15 cellular contexts compared by ENCODE assay signal in genomic region chr10:112835933-112836564, GRCh38.
DNase-seq lines count a peak whose midpoint lies in the region; ATAC-seq, FAIRE-seq and TF ChIP-seq lines count a peak whose summit lies in the region.
"Had no signal": no experiment of that assay in that cellular context is flagged by ENCODE, and none has a peak within 500 bp of the region (broad histone marks: within the 10 kb centered on the region; RNA-seq: fewer than 3 reads in every experiment).

No MANE protein-coding gene starts in this region.

- peaks cover 19% of the 10 kb centered on the region for H3K4me1 ChIP-seq in left ventricle myocardium inferior
- no peaks in the 10 kb centered on the region for H3K4me1 ChIP-seq in pancreas

- TF ChIP-seq CTCF in left ventricle myocardium inferior (IDR thresholded peaks at IDR 0.05; ENCODE audit: borderline replicate concordance) (no peak), pancreas (IDR thresholded peaks at IDR 0.05) (no peak)

- H3K9me3 ChIP-seq in left ventricle myocardium inferior (replicated peaks) (peaks cover 10% of the 10 kb centered on the region), pancreas (no peaks in the 10 kb centered on the region)

- DNase-seq in Ammon's horn (ENCODE audit: low spot score) (peak; percentile 17), left ventricle myocardium inferior (peak; percentile 38), pancreas (peak in 2 of 6 donors; percentile 22 to 45), cerebellar nuclear complex (lab: John Stamatoyannopoulos, UW) (no peak), superior temporal gyrus (ENCODE audit: extremely low spot score) (no peak), GDM1 (lab: John Stamatoyannopoulos, UW) (no peak)
- DNase-seq: activated CD4-positive, alpha-beta T cell treated with anti-CD3 and anti-CD28 coated beads for 1 hour; activated T-cell treated with anti-CD3 and anti-CD28 coated beads for 4 hours; NCI-H2029; NCI-H524 treated with DMSO at 0.1 percent for 48 hours; stimulated activated naive CD4-positive, alpha-beta T cell treated with Interleukin-2 at 50 U/mL for 16 hours had no signal

- H3K27ac ChIP-seq in left ventricle myocardium inferior (replicated peaks), result no peak overlapping the region
- H3K27ac ChIP-seq in pancreas, result no peak overlapping the region
- H3K27ac ChIP-seq: HL-60 had no signal

- no peaks in the 10 kb centered on the region for H3K27me3 ChIP-seq in left ventricle myocardium inferior (ENCODE audit: low read depth)
- H3K27me3 ChIP-seq in pancreas, result no peaks in the 10 kb centered on the region

- H3K4me3 ChIP-seq in left ventricle myocardium inferior (no peak overlapping the region), pancreas (no peak overlapping the region)

- FAIRE-seq in pancreas (lab: Jason Lieb, UNC), result no peak

- H3K36me3 ChIP-seq in left ventricle myocardium inferior (no peaks in the 10 kb centered on the region), pancreas (no peaks in the 10 kb centered on the region)

- WGBS in pancreas, 2 donors, result 51 to 55% methylated on average over 11 of the region's 11 CpGs

- intact Hi-C loops in left ventricle myocardium inferior (cut with micrococcal nuclease), result no loop called here
- intact Hi-C loops in pancreas (cut with DNase I), result no loop called here

- ATAC-seq in pancreas (peak in 3 of 4 donors; percentile 63 to 71 (median 63)), GM19452 (IDR thresholded peaks at IDR 0.05; ENCODE audit: unreplicated experiment) (no peak)
- ATAC-seq: natural killer cell treated with Interleukin-12 subunit alpha and Interleukin-12 subunit beta and Interleukin-15 and Interleukin-18, amount 100 ng/mL, for 72 hours had no signal

TF ChIP-seq in PFSK-1, 5 proteins besides CTCF, POLR2A, EP300 and RAD21:
- TF ChIP-seq SIN3A (IDR thresholded peaks at IDR 0.05; ENCODE audit: borderline replicate concordance, insufficient read depth, low read length) (no peak), POLR2AphosphoS5 (IDR thresholded peaks at IDR 0.05; ENCODE audit: low read depth, low read length) (no peak), TAF1 (IDR thresholded peaks at IDR 0.05; ENCODE audit: borderline replicate concordance, insufficient read depth, low read length) (peak; percentile 32; the same call in 1 of the 2 replicates), FOXP2 (optimal IDR thresholded peaks at IDR 0.05; ENCODE audit: borderline replicate concordance, extremely low read depth, extremely low read length, insufficient read depth) (no peak), REST (IDR thresholded peaks at IDR 0.05; ENCODE audit: insufficient read depth in 1 of 2, low read depth in 2 of 2, low read length in 2 of 2) (no peak)

Comparison
In these comparisons a context has a peak if more than half of its experiments do, and no peak if none do; other contexts are left out.
1. DNase-seq: peak in Ammon's horn (single experiment) and left ventricle myocardium inferior (single experiment); none in cerebellar nuclear complex (0 of 2), superior temporal gyrus (single experiment) and GDM1 (single experiment).